In genomic region chr2:14735696-14736095, GRCh38 we compare ENCODE assay signal across 19 cellular contexts.
A peak's percentile ranks its signal among the peaks of the same experiment; 100 is the strongest.
DNase-seq lines count a peak whose midpoint lies in the region; ATAC-seq and FAIRE-seq lines count a peak whose summit lies in the region.
"Had no signal": no experiment of that assay in that cellular context is flagged by ENCODE, and none has a peak within 500 bp of the region (broad histone marks: within the 10 kb centered on the region; RNA-seq: fewer than 3 reads in every experiment).

No MANE protein-coding gene starts in this region.

- ATAC-seq in esophagus mucosa: peak; percentile 89
- ATAC-seq: A549 had no signal

- peak; percentile 40 for DNase-seq in SIG-M5 treated with dmso at 0.1 percent for 504 hours (lab: John Stamatoyannopoulos, UW; ENCODE audit: unreplicated experiment)
- DNase-seq in SIG-M5 (lab: John Stamatoyannopoulos, UW): no peak
- no peak for DNase-seq in urothelium cell line (ENCODE audit: low spot score)
- DNase-seq in stimulated activated CD4-positive, alpha-beta T cell treated with anti-CD3 and anti-CD28 coated beads, Interleukin-15, amount 100 ng/mL, for 24 hours: no peak
- DNase-seq in GDM1 (lab: John Stamatoyannopoulos, UW): no peak
- DNase-seq: 8988T; ACHN; AML-193; BE2C; CD4-positive, alpha-beta memory T cell; COR-L47; DMS153; DMS79 treated with DMSO at 0.1 percent for 48 hours; GOT3; HFFc6 had no signal

- FAIRE-seq in urothelium cell line (lab: Jason Lieb, UNC): peak; percentile 66
- FAIRE-seq: A549, GM12892, H54 had no signal
